ENCODE assay signal across 1 cellular context in the genomic region with DNA sequence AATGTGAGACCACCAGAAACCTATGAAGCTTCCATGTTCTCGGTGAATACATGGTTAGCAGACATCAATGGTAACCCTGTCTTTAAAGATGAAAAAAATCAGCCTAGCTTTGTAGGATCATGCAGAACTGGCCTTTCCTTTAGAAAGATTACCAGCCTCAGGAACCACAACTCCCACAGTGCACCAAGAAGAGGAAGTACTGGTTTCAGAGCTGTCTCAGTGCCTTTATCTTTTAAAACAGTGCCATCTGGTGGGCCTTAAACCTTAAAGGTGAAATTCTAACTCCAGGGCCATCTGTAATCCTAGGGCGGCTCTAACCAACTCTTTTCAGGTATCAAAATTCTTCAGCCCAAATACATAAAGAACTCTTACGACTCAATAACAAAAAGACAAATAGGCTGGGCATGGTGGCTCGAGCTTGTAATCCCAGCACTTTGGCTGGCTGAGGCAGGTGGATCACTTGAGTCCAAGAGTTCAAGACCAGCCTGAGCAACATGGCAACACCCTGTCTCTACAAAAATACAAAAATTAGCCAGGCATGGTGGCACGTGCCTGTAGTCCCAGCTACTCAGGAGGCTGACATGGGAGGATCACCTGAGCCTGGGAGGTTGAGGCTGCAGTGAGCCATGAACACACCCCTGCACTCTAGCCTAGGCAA.
A peak's percentile ranks its signal among the peaks of the same experiment; 100 is the strongest.
TF ChIP-seq lines count a peak whose summit lies in the region.

No MANE protein-coding gene starts in this region.

TF ChIP-seq in HepG2, 621 proteins besides CTCF, POLR2A, EP300 and RAD21 (continued from another document):
- TF ChIP-seq ELF4 (CRISPR knock-in tag; IDR thresholded peaks at IDR 0.05; ENCODE audit: borderline replicate concordance) (peak; percentile 49; the same call in 1 of the 2 replicates), ZNF121 (CRISPR knock-in tag; IDR thresholded peaks at IDR 0.05) (peak; percentile 51; the same call in 1 of the 2 replicates), GATAD2A (CRISPR knock-in tag; IDR thresholded peaks at IDR 0.05) (0 out of 2 replicates have a peak, but pooled peaks have one; percentile 15), NR2F2 (IDR thresholded peaks at IDR 0.05; ENCODE audit: borderline replicate concordance, low read depth) (no peak), ELF3 (CRISPR knock-in tag; IDR thresholded peaks at IDR 0.05) (peak; percentile 97)
